9 cellular contexts compared by ENCODE assay signal in the genomic region with DNA sequence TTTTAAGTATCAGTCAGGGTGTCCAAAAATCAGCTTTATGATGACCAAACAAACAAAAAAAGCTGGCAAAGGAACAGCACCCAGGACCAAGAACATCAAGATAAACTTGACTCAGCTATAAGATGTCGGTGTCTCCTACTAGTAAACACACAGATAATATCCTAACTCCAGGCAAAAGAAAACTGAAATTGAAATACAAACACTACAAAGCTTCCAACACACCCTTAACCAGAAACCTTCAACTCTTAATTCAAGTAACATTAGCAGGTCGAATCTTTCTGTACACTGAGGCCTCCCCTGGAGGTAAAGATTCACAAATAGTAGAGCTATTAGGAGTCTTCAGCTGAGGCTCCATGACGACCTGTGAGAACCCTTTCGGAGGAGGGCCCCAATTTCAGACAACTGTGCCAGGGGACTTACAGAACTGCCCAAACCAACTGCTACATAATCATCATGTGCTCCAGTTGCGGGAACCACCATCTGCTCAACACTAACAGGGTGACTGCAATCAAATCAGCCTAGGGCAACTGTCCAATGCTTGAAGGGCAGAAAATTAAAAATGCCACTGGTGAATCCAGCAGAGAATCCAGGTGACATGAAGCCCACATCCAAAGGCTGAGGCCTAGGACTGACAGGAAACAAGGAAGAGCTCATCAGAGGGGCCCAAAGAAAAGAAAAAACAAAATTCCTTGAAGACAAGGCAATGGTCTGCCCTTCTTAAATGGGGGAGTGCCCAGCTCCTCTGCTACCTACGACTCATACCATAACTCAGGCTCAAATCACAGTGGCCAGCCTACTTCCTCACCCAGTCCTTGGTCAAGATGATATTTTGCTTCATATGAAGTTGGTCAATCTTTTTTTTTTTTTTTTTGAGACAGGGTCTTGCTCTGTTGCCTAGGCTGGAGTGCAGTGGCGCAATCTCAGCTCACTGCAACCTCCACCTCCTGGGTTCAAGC. TPM values are rescaled to one million over a fixed set of nuclear protein-coding genes. Genes with fewer than 3 reads are reported as not detected.
DNase-seq lines count a peak whose midpoint lies in the region; ATAC-seq and TF ChIP-seq lines count a peak whose summit lies in the region.
"Had no signal": no experiment of that assay in that cellular context is flagged by ENCODE, and none has a peak within 500 bp of the region (broad histone marks: within the 10 kb centered on the region; RNA-seq: fewer than 3 reads in every experiment).

No MANE protein-coding gene starts in this region.

- peaks cover 21 to 24% of the 10 kb centered on the region in 2 donors for H3K4me1 ChIP-seq in muscle layer of duodenum (ENCODE audit: control insufficient read depth in 1 of 2, insufficient read depth in 2 of 2, low read length in 2 of 2)

- peaks cover 73% of the 10 kb centered on the region for H3K4me1 Mint-ChIP-seq in activated T-helper 1 cell treated with anti-CD3 and anti-CD28 coated beads, Interleukin-12 subunit alpha, Interleukin-12 subunit beta, Interleukin-2, Interleukin-4 antibody, amounts not matched to agents 30 ng/mL and 10 ng/mL and 1 ng/mL, durations not matched to agents 14 hours and 24 hours and 36 hours (ENCODE audit: low read depth)

- no peaks in the 10 kb centered on the region for H3K27me3 Mint-ChIP-seq in activated T-helper 1 cell treated with anti-CD3 and anti-CD28 coated beads, Interleukin-12 subunit alpha, Interleukin-12 subunit beta, Interleukin-2, Interleukin-4 antibody, amounts not matched to agents 30 ng/mL and 10 ng/mL and 1 ng/mL, durations not matched to agents 14 hours and 24 hours and 36 hours (ENCODE audit: insufficient read depth)
- H3K27me3 Mint-ChIP-seq: IgD-negative memory B cell had no signal

- no peak for DNase-seq in activated T-helper 1 cell treated with anti-CD3 and anti-CD28 coated beads, Interleukin-12 subunit alpha, Interleukin-12 subunit beta, Interleukin-2, Interleukin-4 antibody, amounts not matched to agents 30 ng/mL and 10 ng/mL and 1 ng/mL, durations not matched to agents 14 hours and 24 hours and 36 hours (ENCODE audit: low spot score)
- DNase-seq in GM10266 (ENCODE audit: extremely low spot score), result no peak
- no peak for DNase-seq in NCI-H2029 treated with DMSO at 0.1 percent for 48 hours (lab: John Stamatoyannopoulos, UW)
- DNase-seq in stimulated activated CD4-positive, alpha-beta T cell treated with anti-CD3 and anti-CD28 coated beads, Interleukin-15, amount 100 ng/mL, for 24 hours, result no peak
- DNase-seq in activated gamma-delta T cell (lab: John Stamatoyannopoulos, UW), result no peak

- H3K9me3 ChIP-seq in muscle layer of duodenum (ENCODE audit: control insufficient read depth in 1 of 2, low read length in 2 of 2), result no peaks in the 10 kb centered on the region

- ATAC-seq in GM18873 (IDR thresholded peaks at IDR 0.05; ENCODE audit: low FRiP score, unreplicated experiment), result peak; percentile 57
- peak; percentile 63 for ATAC-seq in HG02943 (IDR thresholded peaks at IDR 0.05; ENCODE audit: low read depth, unreplicated experiment)

- H3K4me3 ChIP-seq in muscle layer of duodenum (ENCODE audit: low read depth in 1 of 2, low read length in 2 of 2), result no peak overlapping the region

- peaks cover 73% of the 10 kb centered on the region for H3K36me3 Mint-ChIP-seq in activated T-helper 1 cell treated with anti-CD3 and anti-CD28 coated beads, Interleukin-12 subunit alpha, Interleukin-12 subunit beta, Interleukin-2, Interleukin-4 antibody, amounts not matched to agents 30 ng/mL and 10 ng/mL and 1 ng/mL, durations not matched to agents 14 hours and 24 hours and 36 hours (ENCODE audit: low read depth)

- H3K36me3 ChIP-seq in muscle layer of duodenum (ENCODE audit: control insufficient read depth in 1 of 2, insufficient read depth in 2 of 2, low read length in 2 of 2), result peaks cover 9 to 23% of the 10 kb centered on the region in 2 donors

- H3K9me3 Mint-ChIP-seq in activated T-helper 1 cell treated with anti-CD3 and anti-CD28 coated beads, Interleukin-12 subunit alpha, Interleukin-12 subunit beta, Interleukin-2, Interleukin-4 antibody, amounts not matched to agents 30 ng/mL and 10 ng/mL and 1 ng/mL, durations not matched to agents 14 hours and 24 hours and 36 hours, result no peaks in the 10 kb centered on the region
- H3K9me3 Mint-ChIP-seq: IgD-negative memory B cell had no signal

- peak overlapping the region; percentile 80 for H3K27ac Mint-ChIP-seq in activated T-helper 1 cell treated with anti-CD3 and anti-CD28 coated beads, Interleukin-12 subunit alpha, Interleukin-12 subunit beta, Interleukin-2, Interleukin-4 antibody, amounts not matched to agents 30 ng/mL and 10 ng/mL and 1 ng/mL, durations not matched to agents 14 hours and 24 hours and 36 hours

- H3K4me3 Mint-ChIP-seq in activated T-helper 1 cell treated with anti-CD3 and anti-CD28 coated beads, Interleukin-12 subunit alpha, Interleukin-12 subunit beta, Interleukin-2, Interleukin-4 antibody, amounts not matched to agents 30 ng/mL and 10 ng/mL and 1 ng/mL, durations not matched to agents 14 hours and 24 hours and 36 hours, result peak overlapping the region; percentile 61

- no peak for TF ChIP-seq CTCF in GM10266 (IDR thresholded peaks at IDR 0.05; ENCODE audit: control insufficient read depth, insufficient read depth, low read depth, missing control alignments)

- H3K27me3 ChIP-seq in muscle layer of duodenum (ENCODE audit: low read depth, low read length), result no peaks in the 10 kb centered on the region

- H3K27ac ChIP-seq in muscle layer of duodenum (ENCODE audit: low read length), result peak overlapping the region; percentile 52

- intact Hi-C loops in activated T-helper 1 cell treated with anti-CD3 and anti-CD28 coated beads, Interleukin-12 subunit alpha, Interleukin-12 subunit beta, Interleukin-2, Interleukin-4 antibody, amounts not matched to agents 30 ng/mL and 10 ng/mL and 1 ng/mL, durations not matched to agents 14 hours and 24 hours and 36 hours (cut with micrococcal nuclease), result loop anchor here (1.0 to 2.0 kb wide), 2 partner anchors 12 to 20 kb away; a partner anchor contains a TSS

RNA-seq across cellular contexts. Expression of a gene that starts 20.0 kb away (rescaled TPM):
- 85.1 and 93.2 TPM in 2 replicates for total RNA-seq in activated T-helper 1 cell treated with anti-CD3 and anti-CD28 coated beads, Interleukin-12 subunit alpha, Interleukin-12 subunit beta, Interleukin-2, Interleukin-4 antibody, amounts not matched to agents 30 ng/mL and 10 ng/mL and 1 ng/mL, durations not matched to agents 14 hours and 24 hours and 36 hours
